In the genomic region with DNA sequence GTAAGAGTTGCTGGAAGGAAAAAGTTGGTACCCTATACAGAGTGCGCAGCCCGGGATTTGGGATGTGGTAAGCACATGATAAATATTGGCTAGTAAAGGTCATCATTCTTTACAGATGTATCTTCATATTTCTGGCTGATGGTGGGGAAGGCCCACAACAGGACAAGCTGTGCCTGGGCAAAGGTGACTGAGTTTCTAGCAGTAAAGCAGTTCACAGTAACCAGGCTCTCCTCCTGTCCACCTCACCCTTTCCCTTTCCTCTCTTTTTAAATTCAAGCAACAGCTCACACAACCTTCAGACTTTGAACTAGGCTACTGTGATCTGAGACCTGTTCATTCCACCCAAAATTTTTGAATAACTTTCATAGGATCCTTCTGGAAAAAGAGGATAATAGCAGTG, we compare ENCODE assay signal across 25 cellular contexts.
DNase-seq lines count a peak whose midpoint lies in the region; ATAC-seq and TF ChIP-seq lines count a peak whose summit lies in the region.
"Had no signal": no experiment of that assay in that cellular context is flagged by ENCODE, and none has a peak within 500 bp of the region (broad histone marks: within the 10 kb centered on the region; RNA-seq: fewer than 3 reads in every experiment).

No MANE protein-coding gene starts in this region.

- no peaks in the 10 kb centered on the region for H3K79me2 ChIP-seq in OCI-LY7 (ENCODE audit: insufficient read depth, low read depth, low read length)

- CTCF ChIA-PET in OCI-LY7 (lab: Charles Lee; ENCODE audit: unreplicated experiment): no interaction called here

- peaks cover 65% of the 10 kb centered on the region for H3K4me1 ChIP-seq in OCI-LY7 (ENCODE audit: insufficient read depth, low read length, poor library complexity, severe bottlenecking)
- peaks cover 0 to 4% (median 2%) of the 10 kb centered on the region in 4 donors for H3K4me1 ChIP-seq in liver (ENCODE audit: control insufficient read depth in 4 of 4, insufficient read depth in 4 of 4, low read length in 3 of 4)
- peaks cover 22 to 27% of the 10 kb centered on the region in 2 donors for H3K4me1 ChIP-seq in gastrocnemius medialis

- TF ChIP-seq RAD21 in liver (IDR thresholded peaks at IDR 0.05): no peak

- H3K27me3 ChIP-seq in liver (ENCODE audit: control insufficient read depth in 4 of 4, insufficient read depth in 4 of 4, low read length in 3 of 4) (no peaks in the 10 kb centered on the region), gastrocnemius medialis (no peaks in the 10 kb centered on the region)
- H3K27me3 ChIP-seq: esophagus squamous epithelium, tibial artery had no signal

- no TSS peak for BruUV-seq in OCI-LY7 (replicated peaks; lab: Mats Ljungman, UMichigan)

- H4K20me1 ChIP-seq in OCI-LY7 (ENCODE audit: insufficient read depth, low read length): no peaks in the 10 kb centered on the region

- H3K9ac ChIP-seq in liver (ENCODE audit: low read depth in 1 of 2, low read length in 2 of 2): no peak overlapping the region

- no peaks in the 10 kb centered on the region for H3K36me3 ChIP-seq in OCI-LY7 (ENCODE audit: insufficient read depth, low read length)
- H3K36me3 ChIP-seq in liver (ENCODE audit: control insufficient read depth in 4 of 4, insufficient read depth in 3 of 4, low read depth in 1 of 4, low read length in 3 of 4): no peaks in the 10 kb centered on the region
- no peaks in the 10 kb centered on the region for H3K36me3 ChIP-seq in gastrocnemius medialis
- H3K36me3 ChIP-seq: esophagus squamous epithelium, tibial artery had no signal

- TF ChIP-seq CTCF in OCI-LY7 (conservative IDR thresholded peaks at IDR 0.05; ENCODE audit: low read length) (no peak), liver (IDR thresholded peaks at IDR 0.05; ENCODE audit: low read depth, low read length, missing input control) (no peak), gastrocnemius medialis (IDR thresholded peaks at IDR 0.05 in 4 of 5, conservative IDR thresholded peaks at IDR 0.05 in 1 of 5) (no peak), foreskin fibroblast (IDR thresholded peaks at IDR 0.05; ENCODE audit: low read depth, low read length) (no peak)

- peak overlapping the region; percentile 72 for H2AFZ ChIP-seq in OCI-LY7 (ENCODE audit: low read length)

- 87% methylated on average over 2 of the region's 2 CpGs for WGBS in liver

- no peak for TF ChIP-seq POLR2A in gastrocnemius medialis (IDR thresholded peaks at IDR 0.05)

- ATAC-seq in gastrocnemius medialis: no peak
- no peak for ATAC-seq in GM21515 (IDR thresholded peaks at IDR 0.05; ENCODE audit: unreplicated experiment)
- ATAC-seq: natural killer cell treated with Interleukin-12 subunit alpha and Interleukin-12 subunit beta and Interleukin-15 and Interleukin-18, amount 100 ng/mL, for 72 hours; sciatic nerve had no signal

- peak overlapping the region; percentile 12; the same call in 1 of the 2 replicates for H3K4me2 ChIP-seq in OCI-LY7 (ENCODE audit: low read length)

- H3K4me3 ChIP-seq in OCI-LY7 (ENCODE audit: low read depth, low read length, poor library complexity, severe bottlenecking) (no peak overlapping the region), liver (ENCODE audit: low read depth in 1 of 3, low read length in 3 of 3) (no peak overlapping the region), gastrocnemius medialis (no peak overlapping the region), foreskin fibroblast (ENCODE audit: low read depth in 1 of 2, low read length in 2 of 2) (no peak overlapping the region)
- H3K4me3 ChIP-seq: coronary artery, esophagus squamous epithelium, tibial artery had no signal

- H3K9me3 ChIP-seq in OCI-LY7 (ENCODE audit: low read length) (no peaks in the 10 kb centered on the region), liver (ENCODE audit: control insufficient read depth in 4 of 4, low read length in 3 of 4) (no peaks in the 10 kb centered on the region), gastrocnemius medialis (no peaks in the 10 kb centered on the region)
- H3K9me3 ChIP-seq: esophagus squamous epithelium, tibial artery had no signal

- POLR2A ChIA-PET in OCI-LY7 (lab: Charles Lee): interaction anchor here (1.1 to 1.4 kb wide), 2 partner anchors 13 to 15 kb away, joined by 3 read pairs; no protein-coding TSS in a partner anchor

- in situ Hi-C loops in gastrocnemius medialis (cut with MboI; ENCODE audit: low sequenced_read_pairs in 4 of 4): no loop called here

- intact Hi-C loops in OCI-LY7 (cut with micrococcal nuclease; ENCODE audit: unreplicated experiment): no loop called here
- intact Hi-C loops in gastrocnemius medialis (cut with DNase I; ENCODE audit: low total_unique reads): no loop called here

- H3K9me2 ChIP-seq in OCI-LY7 (ENCODE audit: insufficient read depth, low read length): no peaks in the 10 kb centered on the region

- no peak overlapping the region for H3K27ac ChIP-seq in OCI-LY7 (ENCODE audit: low read depth, low read length, poor library complexity, severe bottlenecking)
- H3K27ac ChIP-seq in liver (ENCODE audit: low read depth in 1 of 2, low read length in 2 of 2): no peak overlapping the region
- peak overlapping the region in 3 of 4 donors; percentile 30 to 94 (median 94) for H3K27ac ChIP-seq in gastrocnemius medialis
- H3K27ac ChIP-seq: 22Rv1 had no signal

- DNase-seq in activated CD8-positive, alpha-beta memory T cell treated with anti-CD3 and anti-CD28 coated beads for 24 hours: peak; percentile 50
- no peak for DNase-seq in activated CD8-positive, alpha-beta memory T cell treated with anti-CD3 and anti-CD28 coated beads, Interleukin-2, amount 50 U/mL, for 4 hours
- no peak for DNase-seq in OCI-LY7 (ENCODE audit: low spot score)
- DNase-seq in gastrocnemius medialis: no peak
- DNase-seq in kidney glomerular epithelial cell (lab: John Stamatoyannopoulos, UW): no peak
- no peak for DNase-seq in foreskin fibroblast
- DNase-seq: activated CD4-positive, alpha-beta memory T cell treated with anti-CD3 and anti-CD28 coated beads, Interleukin-2, amount 10 ng/mL, durations not matched to agents 7 days and 5 days; activated naive CD4-positive, alpha-beta T cell; activated T-cell treated with anti-CD3 and anti-CD28 coated beads for 4 hours; amygdala; CD4-positive, alpha-beta memory T cell; endodermal cell; esophagus squamous epithelium; H9; NCI-H2081; NCI-H774; OCI-M1; SHP77; tibial artery had no signal

TF ChIP-seq in liver, 16 proteins besides CTCF, POLR2A, EP300 and RAD21:
- peak; percentile 43 to 72 for TF ChIP-seq HNF4A (conservative IDR thresholded peaks at IDR 0.05)
- TF ChIP-seq, protein P1, sequence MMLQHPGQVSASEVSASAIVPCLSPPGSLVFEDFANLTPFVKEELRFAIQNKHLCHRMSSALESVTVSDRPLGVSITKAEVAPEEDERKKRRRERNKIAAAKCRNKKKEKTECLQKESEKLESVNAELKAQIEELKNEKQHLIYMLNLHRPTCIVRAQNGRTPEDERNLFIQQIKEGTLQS (IDR thresholded peaks at IDR 0.05): no peak

Comparison
In these comparisons a context has a peak if more than half of its experiments do, and no peak if none do; other contexts are left out.
1. H3K27ac ChIP-seq: peak in gastrocnemius medialis (3 of 4); none in OCI-LY7 (single experiment) and liver (0 of 2).